Comparison of ENCODE assay signal across 34 cellular contexts in genomic region chr3:7201784-7202183, GRCh38.
"Had no signal": no experiment of that assay in that cellular context is flagged by ENCODE, and none has a peak within 500 bp of the region (broad histone marks: within the 10 kb centered on the region; RNA-seq: fewer than 3 reads in every experiment).

No MANE protein-coding gene starts in this region.

- DNase-seq: Karpas-422, Kasumi-1, MG63, MM.1S, MV-4-11, NCI-H1048, NCI-H1092, NCI-H1092 treated with DMSO at 0.1 percent for 48 hours, NCI-H1105, NCI-H1105 treated with DMSO at 0.1 percent for 48 hours, NCI-H1417, NCI-H1417 treated with DMSO at 0.1 percent for 48 hours, NCI-H1436, NCI-H1436 treated with DMSO at 0.1 percent for 48 hours, NCI-H146, NCI-H1694, NCI-H1694 treated with DMSO at 0.1 percent for 48 hours, NCI-H187, NCI-H187 treated with DMSO at 0.1 percent for 48 hours, NCI-H1930, NCI-H2029, NCI-H2029 treated with DMSO at 0.1 percent for 48 hours, NCI-H2081, NCI-H2081 treated with DMSO at 0.1 percent for 48 hours, NCI-H2107, NCI-H2171, NCI-H2171 treated with DMSO at 0.1 percent for 48 hours, NCI-H2227 treated with DMSO at 0.1 percent for 48 hours, NCI-H226, NCI-H345, NCI-H446, NCI-H446 treated with DMSO at 0.1 percent for 48 hours, NCI-H510A had no signal

- H3K4me3 ChIP-seq: MG63 had no signal

- H3K4me2 ChIP-seq: KMS-11 had no signal

- H3K36me3 ChIP-seq: MG63 had no signal

- H3K27me3 ChIP-seq: MG63 had no signal

- H3K9ac ChIP-seq: KMS-11 had no signal

- H3K9me3 ChIP-seq: MG63 had no signal

- H3K27ac ChIP-seq: KMS-11 had no signal
